In genomic region chr3:129827765-129828164, GRCh38 we compare ENCODE assay signal across 9 cellular contexts.
DNase-seq lines count a peak whose midpoint lies in the region; ATAC-seq, FAIRE-seq and TF ChIP-seq lines count a peak whose summit lies in the region.
"Had no signal": no experiment of that assay in that cellular context is flagged by ENCODE, and none has a peak within 500 bp of the region (broad histone marks: within the 10 kb centered on the region; RNA-seq: fewer than 3 reads in every experiment).

No MANE protein-coding gene starts in this region.

- H3K27ac ChIP-seq in DOHH2 (ENCODE audit: low read depth, low read length) (no peak overlapping the region), GM12878 (ENCODE audit: control insufficient read depth, insufficient read depth) (no peak overlapping the region), mammary epithelial cell (ENCODE audit: insufficient read depth, low read depth, low read length) (no peak overlapping the region)

- FAIRE-seq in GM12878 (lab: Jason Lieb, UNC) = no peak
- FAIRE-seq: keratinocyte had no signal

- RAD21 ChIA-PET in GM12878 (lab: Charles Lee; ENCODE audit: unreplicated experiment) = interaction anchor here (0.9 to 1.6 kb wide), 3 partner anchors 64 to 234 kb away, joined by 3 to 4 read pairs (median 3); no protein-coding TSS in a partner anchor

- CTCF ChIA-PET in GM12878 (lab: Yijun Ruan, JAX) = interaction anchor here (0.7 to 12.0 kb wide), 12 partner anchors 17 to 338 kb away, joined by 3 to 151 read pairs (median 4); no protein-coding TSS in a partner anchor
- CTCF ChIA-PET in mammary epithelial cell (lab: Charles Lee; ENCODE audit: low non-redundant PET) = no interaction called here

- peak; percentile 30 to 44 for DNase-seq in Kasumi-1 (lab: John Stamatoyannopoulos, UW)
- DNase-seq in GM12878 (ENCODE audit: low read depth, low spot score) = peak; percentile 13
- DNase-seq in midbrain (lab: John Stamatoyannopoulos, UW) = no peak
- DNase-seq in DMS 273 treated with DMSO at 0.1 percent for 48 hours (lab: John Stamatoyannopoulos, UW) = no peak
- DNase-seq in epidermal melanocyte (ENCODE audit: insufficient read length, low spot score) = no peak
- DNase-seq in mammary epithelial cell = no peak

- in situ Hi-C loops in GM12878 (cut with MboI) = no loop called here
- in situ Hi-C loops in mammary epithelial cell (cut with MboI; ENCODE audit: low sequenced_read_pairs in 2 of 2) = no loop called here

- H3K36me3 ChIP-seq in DOHH2 (ENCODE audit: control insufficient read depth, low read length) (no peaks in the 10 kb centered on the region), GM12878 (ENCODE audit: control insufficient read depth in 2 of 2, insufficient read depth in 2 of 2, low read length in 1 of 2) (no peaks in the 10 kb centered on the region), mammary epithelial cell (ENCODE audit: insufficient read depth, low read length) (no peaks in the 10 kb centered on the region)

- ATAC-seq in GM21390 (IDR thresholded peaks at IDR 0.05; ENCODE audit: unreplicated experiment) (peak; percentile 82), GM12878 (peak; percentile 87)

- H3K27me3 ChIP-seq in DOHH2 (ENCODE audit: control insufficient read depth, low read length) (no peaks in the 10 kb centered on the region), GM12878 (replicated peaks in 1 of 2; ENCODE audit: control insufficient read depth in 2 of 2, insufficient read depth in 2 of 2, low read length in 1 of 2) (no peaks in the 10 kb centered on the region), mammary epithelial cell (ENCODE audit: insufficient read depth, low read length) (no peaks in the 10 kb centered on the region)

- H4K20me1 ChIP-seq in DOHH2 (ENCODE audit: control insufficient read depth, insufficient read depth, low read depth, low read length) (no peaks in the 10 kb centered on the region), GM12878 (ENCODE audit: control insufficient read depth, insufficient read depth) (no peaks in the 10 kb centered on the region), mammary epithelial cell (ENCODE audit: insufficient read depth, low read length) (no peaks in the 10 kb centered on the region)

- no peak for TF ChIP-seq RAD21 in GM12878 (IDR thresholded peaks at IDR 0.05; ENCODE audit: insufficient read depth, low read depth, low read length)

- H3K9me3 ChIP-seq in DOHH2 (ENCODE audit: control insufficient read depth, insufficient read depth, low read length) = no peaks in the 10 kb centered on the region
- no peaks in the 10 kb centered on the region for H3K9me3 ChIP-seq in GM12878 (replicated peaks; ENCODE audit: control insufficient read depth, insufficient read depth, low read length)
- no peaks in the 10 kb centered on the region for H3K9me3 ChIP-seq in mammary epithelial cell (replicated peaks; ENCODE audit: insufficient read depth, low read length)

- TF ChIP-seq CTCF in DOHH2 (IDR thresholded peaks at IDR 0.05; ENCODE audit: low read depth, low read length, poor library complexity, severe bottlenecking) = no peak
- TF ChIP-seq CTCF in GM12878 (IDR thresholded peaks at IDR 0.05 in 2 of 3, conservative IDR thresholded peaks at IDR 0.05 in 1 of 3; ENCODE audit: control insufficient read depth in 2 of 3, extremely low read depth in 1 of 3, insufficient read depth in 1 of 3, low read depth in 3 of 3, low read length in 3 of 3) = no peak
- TF ChIP-seq CTCF in mammary epithelial cell (conservative IDR thresholded peaks at IDR 0.05 in 1 of 2, IDR thresholded peaks at IDR 0.05 in 1 of 2; ENCODE audit: extremely low read depth in 1 of 2, insufficient read depth in 1 of 2, low read depth in 1 of 2, low read length in 2 of 2) = no peak

- H3K4me1 ChIP-seq in DOHH2 (ENCODE audit: control insufficient read depth, low read length) (peaks cover 35% of the 10 kb centered on the region), GM12878 (ENCODE audit: control insufficient read depth, insufficient read depth, low read length) (peaks cover 20% of the 10 kb centered on the region; the same call in 1 of the 2 replicates), mammary epithelial cell (ENCODE audit: insufficient read depth, low read length) (peaks cover 9% of the 10 kb centered on the region)

- SMC1A ChIA-PET in GM12878 (lab: Charles Lee; ENCODE audit: uncharacterized antibody, unreplicated experiment) = interaction anchor here (0.8 to 9.7 kb wide), 10 partner anchors 9 to 341 kb away, joined by 3 to 83 read pairs (median 4); no protein-coding TSS in a partner anchor

- BruUV-seq in GM12878 (replicated peaks; lab: Mats Ljungman, UMichigan) = no TSS peak
- BruUV-seq in mammary epithelial cell (replicated peaks; lab: Mats Ljungman, UMichigan) = no TSS peak

- WGBS in GM12878 (ENCODE audit: insufficient coverage, insufficient replicate concordance, low lambda C conversion rate, missing lambda C conversion rate) = 31% methylated on average over 7 of the region's 7 CpGs
- WGBS in mammary epithelial cell (ENCODE audit: low coverage, missing lambda C conversion rate) = 83% methylated on average over 7 of the region's 7 CpGs

- no peak for TF ChIP-seq POLR2A in GM12878 (IDR thresholded peaks at IDR 0.05; ENCODE audit: low read depth, low read length)

- no peak overlapping the region for H3K9ac ChIP-seq in GM12878 (ENCODE audit: control insufficient read depth, insufficient read depth, low read length)
- H3K9ac ChIP-seq in mammary epithelial cell (ENCODE audit: insufficient read depth, low read length) = no peak overlapping the region

- POLR2A ChIA-PET in GM12878 (lab: Charles Lee) = no interaction called here

- H3K9me2 ChIP-seq in DOHH2 (replicated peaks; ENCODE audit: control insufficient read depth, low read length) = no peaks in the 10 kb centered on the region

- dilution Hi-C loops in mammary epithelial cell (cut with HindIII; ENCODE audit: low sequenced_read_pairs) = loop anchor here (5.0 kb wide), 1 partner anchor 85 kb away; no protein-coding TSS in a partner anchor

- H3K79me2 ChIP-seq in DOHH2 (ENCODE audit: control insufficient read depth, low read length) = no peaks in the 10 kb centered on the region; the same call in 1 of the 2 replicates
- H3K79me2 ChIP-seq in GM12878 (ENCODE audit: control insufficient read depth, insufficient read depth, low read length) = no peaks in the 10 kb centered on the region; the same call in 1 of the 2 replicates
- H3K79me2 ChIP-seq in mammary epithelial cell (ENCODE audit: insufficient read depth, low read length) = peaks cover 13% of the 10 kb centered on the region

- H3K4me2 ChIP-seq in DOHH2 (ENCODE audit: low read length) (peak overlapping the region; percentile 42), GM12878 (ENCODE audit: control insufficient read depth, insufficient read depth) (no peak overlapping the region), mammary epithelial cell (ENCODE audit: insufficient read depth, low read depth, low read length) (no peak overlapping the region)

- intact Hi-C loops in GM12878 (cut with micrococcal nuclease; ENCODE audit: unreplicated experiment) (loop anchor here (2.0 to 5.0 kb wide), 3 partner anchors 65 to 445 kb away; partner anchors contain the start of gene TMCC1), mammary epithelial cell (cut with micrococcal nuclease) (loop anchor here (5.0 kb wide), 1 partner anchor 65 kb away; the partner anchor contains the start of gene TMCC1)

- no peaks in the 10 kb centered on the region for H3F3A ChIP-seq in DOHH2 (ENCODE audit: control insufficient read depth, insufficient read depth)

- H2AFZ ChIP-seq in GM12878 (ENCODE audit: control insufficient read depth, low read depth, low read length) (peak overlapping the region; percentile 20; the same call in 1 of the 2 replicates), mammary epithelial cell (ENCODE audit: low read depth, low read length) (no peak overlapping the region)

- H3K4me3 ChIP-seq in DOHH2 (ENCODE audit: low read length) (0 out of 2 replicates have a peak overlapping the region, but pooled peaks have one; percentile 16), GM12878 (no peak overlapping the region), mammary epithelial cell (replicated peaks in 1 of 3; ENCODE audit: insufficient read depth in 1 of 3, low read depth in 2 of 3, low read length in 3 of 3) (no peak overlapping the region)

- no peak for TF ChIP-seq EP300 in GM12878 (IDR thresholded peaks at IDR 0.05; ENCODE audit: borderline replicate concordance in 1 of 2, control insufficient read depth in 1 of 2, low read depth in 2 of 2, low read length in 2 of 2)

TF ChIP-seq in GM12878, 131 proteins besides CTCF, POLR2A, EP300 and RAD21:
- TF ChIP-seq SPI1 (IDR thresholded peaks at IDR 0.05; ENCODE audit: borderline replicate concordance, insufficient read depth, low read depth, low read length) = peak; percentile 27; the same call in 1 of the 2 replicates
- TF ChIP-seq RUNX3 (IDR thresholded peaks at IDR 0.05; ENCODE audit: low read length) = peak; percentile 34; the same call in 1 of the 2 replicates
- TF ChIP-seq TCF12 (IDR thresholded peaks at IDR 0.05; ENCODE audit: low read depth, low read length) = 0 out of 2 replicates have a peak, but pooled peaks have one; percentile 59
- no peak for TF ChIP-seq NR2C2 (IDR thresholded peaks at IDR 0.05; ENCODE audit: borderline replicate concordance, control insufficient read depth, insufficient read length, low read depth)
- 0 out of 2 replicates have a peak, but pooled peaks have one; percentile 45 for TF ChIP-seq TCF3 (IDR thresholded peaks at IDR 0.05; ENCODE audit: borderline replicate concordance, insufficient read depth, low read depth, low read length)

Comparison
In these comparisons a context has a peak if more than half of its experiments do, and no peak if none do; other contexts are left out.
1. DNase-seq: peak in Kasumi-1 (2 of 2) and GM12878 (single experiment); none in midbrain (single experiment), DMS 273 treated with DMSO at 0.1 percent for 48 hours (single experiment), epidermal melanocyte (single experiment) and mammary epithelial cell (single experiment).